ENCODE assay signal across 8 cellular contexts in the genomic region with DNA sequence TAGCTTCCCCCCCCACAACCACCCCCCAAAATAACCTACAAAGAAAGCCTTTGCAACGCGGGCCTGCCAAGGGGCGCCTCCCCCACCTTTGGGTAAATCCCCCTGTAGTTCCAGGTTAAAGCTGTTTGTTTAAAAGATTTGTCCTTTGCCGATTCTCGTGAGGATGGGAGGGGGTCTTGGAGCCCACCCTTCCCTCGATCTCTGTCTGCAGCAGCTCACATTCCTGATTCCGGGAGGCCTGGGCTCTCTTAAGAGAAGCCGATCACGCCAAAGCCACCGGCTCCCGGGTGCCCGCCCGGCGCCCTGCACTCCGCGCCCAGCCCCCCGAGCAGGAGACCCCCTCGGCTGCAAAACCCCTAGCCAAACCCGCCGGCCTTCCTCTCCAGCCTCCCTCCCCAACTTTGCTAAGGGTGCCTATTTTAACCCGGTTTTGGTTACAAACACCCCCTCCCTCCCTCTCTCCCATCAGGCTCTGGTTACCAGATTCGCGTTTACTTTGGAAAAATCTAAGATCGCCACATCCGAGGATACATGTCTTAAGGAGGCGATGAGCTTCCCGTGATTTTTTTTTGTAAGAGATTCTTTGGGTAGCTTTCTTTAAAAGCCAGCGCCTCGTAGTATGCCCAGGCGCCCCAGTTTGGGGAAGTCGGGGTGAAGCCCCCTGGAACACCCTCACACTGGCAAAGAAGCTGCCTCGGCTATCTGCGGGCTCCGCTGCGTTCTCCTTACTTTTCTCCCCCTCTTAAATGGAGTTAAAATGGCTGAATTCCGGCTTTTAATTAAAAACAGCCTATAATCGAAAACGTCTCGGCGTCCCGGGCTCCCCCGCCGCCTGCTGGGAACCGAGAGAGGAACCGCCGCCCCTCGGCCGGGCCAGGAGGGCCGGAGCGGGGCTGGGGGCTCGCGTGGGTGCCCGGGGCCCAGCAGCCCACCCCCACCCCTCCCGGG. TPM values are rescaled to one million over a fixed set of nuclear protein-coding genes. Genes with fewer than 3 reads are reported as not detected.
A peak's percentile ranks its signal among the peaks of the same experiment; 100 is the strongest.
DNase-seq lines count a peak whose midpoint lies in the region; ATAC-seq, FAIRE-seq and TF ChIP-seq lines count a peak whose summit lies in the region.

No MANE protein-coding gene starts in this region.

- H3K4me1 ChIP-seq in adipocyte (ENCODE audit: control insufficient read depth, insufficient read depth, low read length) (peaks cover 15% of the 10 kb centered on the region), hepatocyte (ENCODE audit: insufficient read depth) (peaks cover 17% of the 10 kb centered on the region), gastrocnemius medialis (peaks cover 0 to 19% of the 10 kb centered on the region in 2 donors)

- peak overlapping the region; percentile 100 for H3K9ac ChIP-seq in adipocyte (ENCODE audit: low read length)

- WGBS in hepatocyte (ENCODE audit: low lambda C conversion rate, missing lambda C conversion rate) = under 1% methylated on average over 37 of the region's 54 CpGs

- TF ChIP-seq CTCF in D721Med (IDR thresholded peaks at IDR 0.05; ENCODE audit: insufficient read depth, missing control alignments) = no peak
- no peak for TF ChIP-seq CTCF in hepatocyte (IDR thresholded peaks at IDR 0.05; ENCODE audit: poor library complexity)
- TF ChIP-seq CTCF in gastrocnemius medialis (IDR thresholded peaks at IDR 0.05 in 4 of 5, conservative IDR thresholded peaks at IDR 0.05 in 1 of 5) = peak in 2 of 5 experiments; percentile 23 to 26

- peaks cover 40% of the 10 kb centered on the region for H4K20me1 ChIP-seq in hepatocyte (ENCODE audit: insufficient read depth, poor library complexity, severe bottlenecking)

- POLR2A ChIA-PET in HEK293T (lab: Yijun Ruan, JAX) = interaction anchor here (0.8 to 1.7 kb wide), 2 partner anchors 10 to 39 kb away, joined by 3 read pairs; no protein-coding TSS in a partner anchor

- H3K79me2 ChIP-seq in hepatocyte = peaks cover 89% of the 10 kb centered on the region

- TF ChIP-seq POLR2A in gastrocnemius medialis (IDR thresholded peaks at IDR 0.05) = no peak

- intact Hi-C loops in gastrocnemius medialis (cut with DNase I; ENCODE audit: low total_unique reads) = no loop called here

- H3K27ac ChIP-seq in KOPT-K1 (ENCODE audit: low read depth, low read length, poor library complexity, severe bottlenecking) = peak overlapping the region; percentile 30
- H3K27ac ChIP-seq in hepatocyte = peak overlapping the region; percentile 100
- peak overlapping the region; percentile 94 to 100 (median 100) for H3K27ac ChIP-seq in gastrocnemius medialis

- H3K9me2 ChIP-seq in hepatocyte (replicated peaks; ENCODE audit: insufficient read depth) = no peaks in the 10 kb centered on the region

- in situ Hi-C loops in gastrocnemius medialis (cut with MboI; ENCODE audit: low sequenced_read_pairs in 4 of 4) = no loop called here

- DNase-seq in D721Med (ENCODE audit: insufficient read length, low spot score) (peak; percentile 16), adipocyte (ENCODE audit: low read depth) (peak; percentile 72), hepatocyte (ENCODE audit: low spot score) (peak; percentile 49), gastrocnemius medialis (no peak), HEK293T (ENCODE audit: extremely low spot score) (no peak)

- H3K9me3 ChIP-seq in KOPT-K1 (ENCODE audit: insufficient read depth, low read length, poor library complexity, severe bottlenecking) = no peaks in the 10 kb centered on the region
- no peaks in the 10 kb centered on the region for H3K9me3 ChIP-seq in adipocyte (ENCODE audit: control insufficient read depth, low read length)
- H3K9me3 ChIP-seq in hepatocyte (ENCODE audit: low read depth) = no peaks in the 10 kb centered on the region
- no peaks in the 10 kb centered on the region for H3K9me3 ChIP-seq in gastrocnemius medialis

- H3K27me3 ChIP-seq in adipocyte (replicated peaks; ENCODE audit: control insufficient read depth, insufficient read depth, low read length) (no peaks in the 10 kb centered on the region), hepatocyte (no peaks in the 10 kb centered on the region), gastrocnemius medialis (no peaks in the 10 kb centered on the region)

- H3K4me2 ChIP-seq in hepatocyte = peak overlapping the region; percentile 99

- H3K36me3 ChIP-seq in KOPT-K1 (ENCODE audit: insufficient read depth, low read length) (no peaks in the 10 kb centered on the region), adipocyte (ENCODE audit: control insufficient read depth, insufficient read depth, low read length, severe bottlenecking) (no peaks in the 10 kb centered on the region), hepatocyte (replicated peaks; ENCODE audit: insufficient read depth, low read depth) (no peaks in the 10 kb centered on the region), gastrocnemius medialis (no peaks in the 10 kb centered on the region)

- peak overlapping the region; percentile 97 for H3K4me3 ChIP-seq in adipocyte (ENCODE audit: low read length)
- peak overlapping the region; percentile 92 for H3K4me3 ChIP-seq in hepatocyte
- peak overlapping the region; percentile 76 to 97 (median 92) for H3K4me3 ChIP-seq in gastrocnemius medialis

- H2AFZ ChIP-seq in hepatocyte = peak overlapping the region; percentile 13

- CTCF ChIA-PET in HEK293T (lab: Yijun Ruan, JAX) = interaction anchor here (1.0 kb wide), 2 partner anchors 56 to 182 kb away, joined by 3 to 5 read pairs; no protein-coding TSS in a partner anchor

- no peak for FAIRE-seq in D721Med (lab: Jason Lieb, UNC)

- no peak for ATAC-seq in gastrocnemius medialis
- no peak for ATAC-seq in HG02759 (IDR thresholded peaks at IDR 0.05; ENCODE audit: unreplicated experiment)
- ATAC-seq in HG02571 (IDR thresholded peaks at IDR 0.05; ENCODE audit: unreplicated experiment) = no peak

TF ChIP-seq in HEK293T, 16 proteins besides CTCF, POLR2A, EP300 and RAD21:
- TF ChIP-seq TARDBP (IDR thresholded peaks at IDR 0.05) (no peak), LEF1 (IDR thresholded peaks at IDR 0.05; ENCODE audit: borderline replicate concordance) (no peak), SUZ12 (IDR thresholded peaks at IDR 0.05) (no peak), FOXK2 (IDR thresholded peaks at IDR 0.05) (no peak), FOXM1 (IDR thresholded peaks at IDR 0.05; ENCODE audit: borderline replicate concordance) (no peak), HDGF (IDR thresholded peaks at IDR 0.05; ENCODE audit: borderline replicate concordance) (no peak), FOXA1 (IDR thresholded peaks at IDR 0.05) (no peak), ZNF384 (IDR thresholded peaks at IDR 0.05) (no peak), BHLHE40 (IDR thresholded peaks at IDR 0.05; ENCODE audit: borderline replicate concordance) (no peak), ARNT (IDR thresholded peaks at IDR 0.05) (no peak), ELF4 (IDR thresholded peaks at IDR 0.05) (no peak)
- TF ChIP-seq, protein P1, sequence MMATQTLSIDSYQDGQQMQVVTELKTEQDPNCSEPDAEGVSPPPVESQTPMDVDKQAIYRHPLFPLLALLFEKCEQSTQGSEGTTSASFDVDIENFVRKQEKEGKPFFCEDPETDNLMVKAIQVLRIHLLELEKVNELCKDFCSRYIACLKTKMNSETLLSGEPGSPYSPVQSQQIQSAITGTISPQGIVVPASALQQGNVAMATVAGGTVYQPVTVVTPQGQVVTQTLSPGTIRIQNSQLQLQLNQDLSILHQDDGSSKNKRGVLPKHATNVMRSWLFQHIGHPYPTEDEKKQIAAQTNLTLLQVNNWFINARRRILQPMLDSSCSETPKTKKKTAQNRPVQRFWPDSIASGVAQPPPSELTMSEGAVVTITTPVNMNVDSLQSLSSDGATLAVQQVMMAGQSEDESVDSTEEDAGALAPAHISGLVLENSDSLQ (IDR thresholded peaks at IDR 0.05) = no peak

RNA-seq across cellular contexts. Expression of a gene that starts 1.0 kb away (rescaled TPM):
- total RNA-seq in hepatocyte (28.2 and 52.8 TPM in 2 replicates), gastrocnemius medialis (10 to 100 TPM in 3 of 4 donors, 1 to 10 TPM in 1; 8.7 to 31.2 (median 20.5) TPM)
- 15.2 and 18.1 TPM in 2 replicates for polyA plus RNA-seq in hepatocyte

Comparison
In these comparisons a context has a peak if more than half of its experiments do, and no peak if none do; other contexts are left out.
1. DNase-seq: peak in D721Med (single experiment), adipocyte (single experiment) and hepatocyte (single experiment); none in gastrocnemius medialis (0 of 2) and HEK293T (single experiment).
2. H3K27ac ChIP-seq: peak in every context shown above with its lines; median percentile 100 in hepatocyte; 100 in gastrocnemius medialis; 30 in KOPT-K1.
3. Peak in every context shown above with its lines, with median percentiles within 50 percentile points of each other: H3K4me3 ChIP-seq.